ENCODE assay signal across 8 cellular contexts in genomic region chr1:214280386-214281029, GRCh38. TPM values are rescaled to one million over a fixed set of nuclear protein-coding genes. Genes with fewer than 3 reads are reported as not detected.
DNase-seq lines count a peak whose midpoint lies in the region; ATAC-seq lines count a peak whose summit lies in the region.

No MANE protein-coding gene starts in this region.

- no peaks in the 10 kb centered on the region for H3K9me3 Mint-ChIP-seq in activated naive CD8-positive, alpha-beta T cell (ENCODE audit: low read depth)

- peak overlapping the region; percentile 88 for H3K4me3 Mint-ChIP-seq in activated naive CD8-positive, alpha-beta T cell

- H3K4me1 Mint-ChIP-seq in activated naive CD8-positive, alpha-beta T cell (ENCODE audit: low read depth): peaks cover 45% of the 10 kb centered on the region

- peak in 9 of 14 donors; percentile 17 to 42 (median 32) for DNase-seq in C1 segment of cervical spinal cord (lab: John Stamatoyannopoulos, UW)
- DNase-seq in NCI-H345 (lab: John Stamatoyannopoulos, UW): peak; percentile 43
- peak; percentile 54 for DNase-seq in left ventricle myocardium superior
- peak; percentile 28 for DNase-seq in pons (ENCODE audit: low spot score)
- DNase-seq in central memory CD4-positive, alpha-beta T cell: no peak

- no peaks in the 10 kb centered on the region for H3K27me3 Mint-ChIP-seq in activated naive CD8-positive, alpha-beta T cell

- intact Hi-C loops in left ventricle myocardium superior (cut with micrococcal nuclease): no loop called here

- ATAC-seq in GM18858 (IDR thresholded peaks at IDR 0.05; ENCODE audit: unreplicated experiment): peak; percentile 44
- peak; percentile 56 for ATAC-seq in HG03025 (IDR thresholded peaks at IDR 0.05; ENCODE audit: low FRiP score, unreplicated experiment)
- ATAC-seq in left ventricle myocardium superior: no peak

- peak overlapping the region; percentile 30 for H3K27ac Mint-ChIP-seq in activated naive CD8-positive, alpha-beta T cell

- no peaks in the 10 kb centered on the region for H3K36me3 Mint-ChIP-seq in activated naive CD8-positive, alpha-beta T cell

RNA-seq across cellular contexts. Expression of gene SMYD2, which starts 0.5 kb away (rescaled TPM):
- total RNA-seq in left ventricle myocardium superior: 234 TPM
